In the genomic region with DNA sequence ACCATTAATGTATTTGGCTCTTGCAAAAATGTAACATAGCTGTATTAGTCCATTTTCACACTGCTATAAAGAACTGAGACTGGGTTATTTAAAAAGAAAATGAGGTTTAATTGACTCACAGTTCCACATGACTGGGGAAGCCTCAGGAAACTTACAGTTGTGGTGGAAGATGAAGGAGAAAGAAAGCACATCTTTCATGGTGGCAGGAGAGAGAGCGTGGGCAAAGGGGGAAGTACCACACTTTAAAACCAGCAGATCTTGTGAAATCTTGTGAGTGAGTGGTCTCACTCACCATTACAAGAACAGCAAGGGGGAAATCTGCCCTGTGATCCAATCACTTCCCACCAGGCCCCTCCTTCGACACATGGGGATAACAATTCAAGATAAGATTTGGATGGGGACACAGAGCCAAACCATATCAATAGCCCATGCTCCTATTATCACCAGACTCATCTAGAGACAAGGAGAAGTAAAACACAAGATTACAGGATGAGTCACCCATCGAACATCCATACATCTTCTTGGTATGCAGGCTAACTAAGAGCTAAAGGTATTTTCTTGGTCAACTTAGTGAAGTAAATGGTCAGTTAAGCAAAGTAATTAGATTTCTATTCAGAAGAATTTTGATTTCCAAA, we compare ENCODE assay signal across 17 cellular contexts. TPM values are rescaled to one million over a fixed set of nuclear protein-coding genes. Genes with fewer than 3 reads are reported as not detected.
A peak's percentile ranks its signal among the peaks of the same experiment; 100 is the strongest.
DNase-seq lines count a peak whose midpoint lies in the region; ATAC-seq, FAIRE-seq and TF ChIP-seq lines count a peak whose summit lies in the region.
"Had no signal": no experiment of that assay in that cellular context is flagged by ENCODE, and none has a peak within 500 bp of the region (broad histone marks: within the 10 kb centered on the region; RNA-seq: fewer than 3 reads in every experiment).

No MANE protein-coding gene starts in this region.

- ATAC-seq in HG03139 (IDR thresholded peaks at IDR 0.05; ENCODE audit: unreplicated experiment) (no peak), right cardiac atrium (no peak)
- ATAC-seq: HepG2; naive thymus-derived CD4-positive, alpha-beta T cell had no signal

- POLR2A ChIA-PET in SK-N-SH (lab: Yijun Ruan, JAX): no interaction called here

- no peak overlapping the region; a peak in 1 of 4 replicates for H3K27ac ChIP-seq in SK-N-SH (ENCODE audit: low read depth in 2 of 2, low read length in 1 of 2)
- H3K27ac ChIP-seq in kidney (ENCODE audit: low read depth in 2 of 2, low read length in 2 of 2): no peak overlapping the region
- H3K27ac ChIP-seq in right cardiac atrium (ENCODE audit: low read length): no peak overlapping the region
- H3K27ac ChIP-seq: ascending aorta, VCaP had no signal

- no peaks in the 10 kb centered on the region for H3K9me3 ChIP-seq in SK-N-SH
- no peaks in the 10 kb centered on the region for H3K9me3 ChIP-seq in kidney (ENCODE audit: control insufficient read depth in 1 of 2, low read length in 2 of 2)
- peaks cover 2% of the 10 kb centered on the region for H3K9me3 ChIP-seq in right cardiac atrium (ENCODE audit: control insufficient read depth, low read length)
- H3K9me3 ChIP-seq: ascending aorta had no signal

- no peak overlapping the region for H3K9ac ChIP-seq in SK-N-SH
- no peak overlapping the region for H3K9ac ChIP-seq in kidney (ENCODE audit: low read length in 2 of 2)

- H3F3A ChIP-seq in SK-N-SH (replicated peaks; ENCODE audit: insufficient read depth): peaks cover 10% of the 10 kb centered on the region

- TF ChIP-seq CTCF in SK-N-SH (IDR thresholded peaks at IDR 0.05) (no peak), foreskin fibroblast (IDR thresholded peaks at IDR 0.05; ENCODE audit: low read depth, low read length) (no peak), kidney (IDR thresholded peaks at IDR 0.05; ENCODE audit: borderline replicate concordance, extremely low read depth, insufficient read depth) (no peak)

- no peak for FAIRE-seq in kidney (lab: Jason Lieb, UNC)
- FAIRE-seq: H1, HepG2 had no signal

- WGBS in SK-N-SH (ENCODE audit: low lambda C conversion rate): 32% methylated on average over 3 of the region's 3 CpGs
- WGBS in right cardiac atrium: 75% methylated on average over 3 of the region's 3 CpGs

- no peaks in the 10 kb centered on the region for H4K20me1 ChIP-seq in SK-N-SH (ENCODE audit: insufficient read depth)

- intact Hi-C loops in kidney (cut with DNase I): no loop called here
- intact Hi-C loops in right cardiac atrium (cut with DNase I): loop anchor here in 2 of 4 donors (10.0 kb wide), 1 partner anchor 576 kb away; no protein-coding TSS in a partner anchor

- H3K9me2 ChIP-seq in SK-N-SH: no peaks in the 10 kb centered on the region

- H3K36me3 ChIP-seq in SK-N-SH (replicated peaks in 1 of 2; ENCODE audit: control insufficient read depth in 1 of 2, insufficient read depth in 2 of 2, low read length in 1 of 2): no peaks in the 10 kb centered on the region
- H3K36me3 ChIP-seq in kidney (ENCODE audit: control insufficient read depth in 1 of 2, insufficient read depth in 2 of 2, low read length in 2 of 2): no peaks in the 10 kb centered on the region
- H3K36me3 ChIP-seq: ascending aorta had no signal

- TF ChIP-seq EP300 in SK-N-SH (IDR thresholded peaks at IDR 0.05; ENCODE audit: borderline replicate concordance in 1 of 2, low read depth in 1 of 2, low read length in 1 of 2): peak in 1 of 2 experiments; percentile 81; a peak in 2 of 4 replicates

- TF ChIP-seq RAD21 in SK-N-SH (IDR thresholded peaks at IDR 0.05; ENCODE audit: low read length): no peak

- H3K27me3 ChIP-seq in SK-N-SH (ENCODE audit: insufficient read depth): no peaks in the 10 kb centered on the region
- H3K27me3 ChIP-seq in right cardiac atrium (ENCODE audit: control insufficient read depth, insufficient read depth): no peaks in the 10 kb centered on the region
- H3K27me3 ChIP-seq: ascending aorta had no signal

- H3K4me3 ChIP-seq in SK-N-SH (ENCODE audit: low read depth in 2 of 2, low read length in 1 of 2): no peak overlapping the region
- H3K4me3 ChIP-seq in foreskin fibroblast (ENCODE audit: low read depth in 1 of 2, low read length in 2 of 2): no peak overlapping the region
- no peak overlapping the region for H3K4me3 ChIP-seq in kidney (ENCODE audit: low read length in 2 of 2)
- H3K4me3 ChIP-seq in right cardiac atrium (ENCODE audit: low read length): no peak overlapping the region
- H3K4me3 ChIP-seq: ascending aorta had no signal

- no peaks in the 10 kb centered on the region for H3K79me2 ChIP-seq in SK-N-SH (ENCODE audit: insufficient read depth)

- H3K4me1 ChIP-seq in SK-N-SH (ENCODE audit: control insufficient read depth in 1 of 2, insufficient read depth in 2 of 2, low read depth in 1 of 2, low read length in 1 of 2) (no peaks in the 10 kb centered on the region), kidney (ENCODE audit: control insufficient read depth in 1 of 2, insufficient read depth in 1 of 2, low read depth in 1 of 2, low read length in 2 of 2) (no peaks in the 10 kb centered on the region), right cardiac atrium (ENCODE audit: control insufficient read depth, insufficient read depth, low read length) (no peaks in the 10 kb centered on the region)
- H3K4me1 ChIP-seq: ascending aorta had no signal

- peak overlapping the region; percentile 16; the same call in 1 of the 2 replicates for H3K4me2 ChIP-seq in SK-N-SH

- CTCF ChIA-PET in SK-N-SH (lab: Yijun Ruan, JAX): interaction anchor here (1.0 to 1.5 kb wide), 3 partner anchors 10 to 578 kb away, joined by 3 to 5 read pairs (median 4); no protein-coding TSS in a partner anchor

- H2AFZ ChIP-seq in SK-N-SH (ENCODE audit: low read depth): no peak overlapping the region; the same call in 1 of the 2 replicates

- peak; percentile 7 for DNase-seq in AG08395 (ENCODE audit: low spot score)
- DNase-seq in EH (ENCODE audit: low read depth): peak; percentile 46
- DNase-seq in SK-N-SH: no peak
- DNase-seq in foreskin fibroblast: peak; percentile 23 to 54
- DNase-seq in kidney: no peak
- DNase-seq in amygdala (lab: John Stamatoyannopoulos, UW): no peak
- no peak for DNase-seq in right cardiac atrium
- DNase-seq: naive thymus-derived CD4-positive, alpha-beta T cell; NCI-H1417; NCI-H446; posterior cingulate gyrus; stimulated activated CD4-positive, alpha-beta T cell treated with anti-CD3 and anti-CD28 coated beads, Interleukin-12 subunit alpha, Interleukin-12 subunit beta, amount 100 ng/mL, for 4 hours had no signal

TF ChIP-seq in SK-N-SH, 30 proteins besides CTCF, POLR2A, EP300 and RAD21 (continues in another document):
- TF ChIP-seq FOSL2 (IDR thresholded peaks at IDR 0.05; ENCODE audit: borderline replicate concordance, low read depth) (peak; percentile 90; the same call in 1 of the 2 replicates), NRF1 (IDR thresholded peaks at IDR 0.05; ENCODE audit: low read depth, low read length) (no peak), RXRA (IDR thresholded peaks at IDR 0.05; ENCODE audit: borderline replicate concordance, low read depth) (peak; percentile 62; the same call in 1 of the 2 replicates), CHD2 (IDR thresholded peaks at IDR 0.05; ENCODE audit: low read length, partially characterized antibody) (no peak), FOXJ3 (CRISPR knock-in tag; IDR thresholded peaks at IDR 0.05) (no peak), GATA2 (CRISPR knock-in tag; IDR thresholded peaks at IDR 0.05) (no peak), TEAD4 (IDR thresholded peaks at IDR 0.05; ENCODE audit: borderline replicate concordance, insufficient read depth) (peak; percentile 87), TAF1 (IDR thresholded peaks at IDR 0.05; ENCODE audit: borderline replicate concordance, low read depth, low read length) (no peak)
- TF ChIP-seq, protein P1, sequence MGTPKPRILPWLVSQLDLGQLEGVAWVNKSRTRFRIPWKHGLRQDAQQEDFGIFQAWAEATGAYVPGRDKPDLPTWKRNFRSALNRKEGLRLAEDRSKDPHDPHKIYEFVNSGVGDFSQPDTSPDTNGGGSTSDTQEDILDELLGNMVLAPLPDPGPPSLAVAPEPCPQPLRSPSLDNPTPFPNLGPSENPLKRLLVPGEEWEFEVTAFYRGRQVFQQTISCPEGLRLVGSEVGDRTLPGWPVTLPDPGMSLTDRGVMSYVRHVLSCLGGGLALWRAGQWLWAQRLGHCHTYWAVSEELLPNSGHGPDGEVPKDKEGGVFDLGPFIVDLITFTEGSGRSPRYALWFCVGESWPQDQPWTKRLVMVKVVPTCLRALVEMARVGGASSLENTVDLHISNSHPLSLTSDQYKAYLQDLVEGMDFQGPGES (IDR thresholded peaks at IDR 0.05; ENCODE audit: low read depth, low read length): no peak
- TF ChIP-seq, protein P2, sequence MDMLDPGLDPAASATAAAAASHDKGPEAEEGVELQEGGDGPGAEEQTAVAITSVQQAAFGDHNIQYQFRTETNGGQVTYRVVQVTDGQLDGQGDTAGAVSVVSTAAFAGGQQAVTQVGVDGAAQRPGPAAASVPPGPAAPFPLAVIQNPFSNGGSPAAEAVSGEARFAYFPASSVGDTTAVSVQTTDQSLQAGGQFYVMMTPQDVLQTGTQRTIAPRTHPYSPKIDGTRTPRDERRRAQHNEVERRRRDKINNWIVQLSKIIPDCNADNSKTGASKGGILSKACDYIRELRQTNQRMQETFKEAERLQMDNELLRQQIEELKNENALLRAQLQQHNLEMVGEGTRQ (IDR thresholded peaks at IDR 0.05; ENCODE audit: borderline replicate concordance, low read depth, low read length): no peak
- TF ChIP-seq, protein P3, sequence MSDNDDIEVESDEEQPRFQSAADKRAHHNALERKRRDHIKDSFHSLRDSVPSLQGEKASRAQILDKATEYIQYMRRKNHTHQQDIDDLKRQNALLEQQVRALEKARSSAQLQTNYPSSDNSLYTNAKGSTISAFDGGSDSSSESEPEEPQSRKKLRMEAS (IDR thresholded peaks at IDR 0.05; ENCODE audit: low read depth): 0 out of 2 replicates have a peak, but pooled peaks have one; percentile 55

RNA-seq across cellular contexts. Expression of a gene that starts 55.3 kb away (rescaled TPM):
- 30.7 and 39.8 TPM in 2 replicates for polyA plus RNA-seq in SK-N-SH (2012; rRNA removed)
- polyA plus RNA-seq in SK-N-SH (2012; cell fraction: cytosol; rRNA removed): 42.8 and 60.8 TPM in 2 replicates
- polyA plus RNA-seq in SK-N-SH (2012; cell fraction: nucleus; rRNA removed): 21.6 and 31.7 TPM in 2 replicates
- 19.7 TPM for total RNA-seq in kidney
- 25.0 TPM for polyA plus RNA-seq in kidney (ENCODE audit: insufficient read depth, low read depth, low replicate concordance)
- 10 to 100 TPM; 21.4 to 24.4 (median 22.4) TPM for total RNA-seq in right cardiac atrium
- polyA plus RNA-seq in right cardiac atrium: 30.9 TPM

Comparison
In these comparisons a context has a peak if more than half of its experiments do, and no peak if none do; other contexts are left out.
1. DNase-seq: peak in AG08395 (single experiment), EH (single experiment) and foreskin fibroblast (2 of 2); none in SK-N-SH (single experiment), kidney (single experiment), amygdala (0 of 56) and right cardiac atrium (0 of 3).